ENCODE assay signal across 17 cellular contexts in genomic region chr10:72744566-72744965, GRCh38. TPM values are rescaled to one million over a fixed set of nuclear protein-coding genes. Genes with fewer than 3 reads are reported as not detected.
A peak's percentile ranks its signal among the peaks of the same experiment; 100 is the strongest.
DNase-seq lines count a peak whose midpoint lies in the region; ATAC-seq and TF ChIP-seq lines count a peak whose summit lies in the region.
"Had no signal": no experiment of that assay in that cellular context is flagged by ENCODE, and none has a peak within 500 bp of the region (broad histone marks: within the 10 kb centered on the region; RNA-seq: fewer than 3 reads in every experiment).

No MANE protein-coding gene starts in this region.

- H3K4me1 ChIP-seq in H9 (ENCODE audit: insufficient read depth, low read length), result no peaks in the 10 kb centered on the region
- peaks cover 4 to 38% of the 10 kb centered on the region in 2 donors for H3K4me1 ChIP-seq in ascending aorta
- peaks cover 25 to 41% of the 10 kb centered on the region in 2 donors for H3K4me1 ChIP-seq in thoracic aorta (ENCODE audit: control insufficient read depth in 1 of 2, low read depth in 2 of 2)
- no peaks in the 10 kb centered on the region for H3K4me1 ChIP-seq in CD4-positive, alpha-beta memory T cell (ENCODE audit: insufficient read depth, low read length)
- H3K4me1 ChIP-seq: BLaER1 treated with 17β-estradiol and CSF1 and Interleukin-3, amounts not matched to agents 10 nM and 100 nM had no signal

- H3K4me1 Mint-ChIP-seq in H9, result peaks cover 18 to 28% of the 10 kb centered on the region in 2 experiments
- H3K4me1 Mint-ChIP-seq in nephron progenitor cell, result no peaks in the 10 kb centered on the region
- peaks cover 7% of the 10 kb centered on the region for H3K4me1 Mint-ChIP-seq in T-helper 17 cell
- H3K4me1 Mint-ChIP-seq in CD4-positive, alpha-beta memory T cell, result peaks cover 0 to 5% (median 0%) of the 10 kb centered on the region in 4 donors

- H3K27me3 Mint-ChIP-seq in H9 (ENCODE audit: low read depth), result no peaks in the 10 kb centered on the region
- H3K27me3 Mint-ChIP-seq in nephron progenitor cell (ENCODE audit: low read depth, poor library complexity), result no peaks in the 10 kb centered on the region
- H3K27me3 Mint-ChIP-seq in T-helper 17 cell, result no peaks in the 10 kb centered on the region
- no peaks in the 10 kb centered on the region for H3K27me3 Mint-ChIP-seq in CD4-positive, alpha-beta memory T cell

- H3K23me2 ChIP-seq in H9 (ENCODE audit: insufficient read length, low read depth, low read length, poor library complexity, severe bottlenecking), result no peaks in the 10 kb centered on the region

- no peaks in the 10 kb centered on the region for H4K20me1 ChIP-seq in H9 (ENCODE audit: control insufficient read depth, insufficient read depth, insufficient read length)

- H3K4me3 ChIP-seq in ascending aorta (peak overlapping the region in 1 of 2 donors; percentile 47), thoracic aorta (peak overlapping the region; percentile 56)
- H3K4me3 ChIP-seq in CD4-positive, alpha-beta memory T cell (ENCODE audit: low read length in 2 of 2), result no peak overlapping the region
- H3K4me3 ChIP-seq: BLaER1 treated with 17β-estradiol and CSF1 and Interleukin-3, amounts not matched to agents 10 nM and 100 nM; SK-N-MC had no signal

- no peak overlapping the region for H2AK5ac ChIP-seq in H9 (ENCODE audit: insufficient read length, low read length)

- peaks cover 6% of the 10 kb centered on the region; the same call in 1 of the 2 replicates for H3K79me2 ChIP-seq in H9 (ENCODE audit: insufficient read depth, low read length)

- no peak overlapping the region for H3T11ph ChIP-seq in H9 (ENCODE audit: low read length)

- CTCF ChIA-PET in CD4-positive, alpha-beta memory T cell (lab: Charles Lee; ENCODE audit: partially characterized antibody), result no interaction called here

- DNase-seq in H9 (no peak), ascending aorta (ENCODE audit: low spot score in 2 of 2) (no peak), nephron progenitor cell (no peak), thoracic aorta (ENCODE audit: low spot score) (no peak), T-helper 17 cell (no peak), D341Med (ENCODE audit: low spot score) (no peak)
- DNase-seq in CD4-positive, alpha-beta memory T cell, result no peak
- DNase-seq: GDM1, IMR-90, NCI-H1417, NCI-H187, NCI-H2107, NCI-H510A, NCI-H774, SHP77 had no signal

- intact Hi-C loops in ascending aorta (cut with DNase I), result no loop called here
- intact Hi-C loops in CD4-positive, alpha-beta memory T cell (cut with micrococcal nuclease), result no loop called here

- H3K36me3 ChIP-seq in ascending aorta (no peaks in the 10 kb centered on the region), thoracic aorta (no peaks in the 10 kb centered on the region)
- H3K36me3 ChIP-seq in CD4-positive, alpha-beta memory T cell (ENCODE audit: insufficient read depth, low read length), result no peaks in the 10 kb centered on the region

- H3K4ac ChIP-seq in H9 (ENCODE audit: low read depth, low read length), result no peak overlapping the region

- peak overlapping the region; percentile 60 to 93 (median 85); a peak in 4 of 7 replicates for H3K27ac Mint-ChIP-seq in H9
- H3K27ac Mint-ChIP-seq in nephron progenitor cell, result peak overlapping the region; percentile 32
- no peak overlapping the region for H3K27ac Mint-ChIP-seq in T-helper 17 cell
- H3K27ac Mint-ChIP-seq in CD4-positive, alpha-beta memory T cell, result no peak overlapping the region

- H4K5ac ChIP-seq in H9 (ENCODE audit: insufficient read length, low read depth, low read length), result no peak overlapping the region

- H2BK15ac ChIP-seq in H9 (ENCODE audit: low read depth, low read length), result no peak overlapping the region

- H3K56ac ChIP-seq in H9 (ENCODE audit: insufficient read length, low read depth, low read length), result no peak overlapping the region

- no peak overlapping the region for H4K8ac ChIP-seq in H9 (replicated peaks; ENCODE audit: insufficient read length, low read depth, low read length)

- H3K14ac ChIP-seq in H9 (ENCODE audit: insufficient read depth, low read length), result no peak overlapping the region

- H3K9me3 Mint-ChIP-seq in H9 (no peaks in the 10 kb centered on the region), nephron progenitor cell (peaks cover 3% of the 10 kb centered on the region)
- no peaks in the 10 kb centered on the region for H3K9me3 Mint-ChIP-seq in CD4-positive, alpha-beta memory T cell

- no peak overlapping the region for H3K4me2 ChIP-seq in H9 (ENCODE audit: insufficient read depth, insufficient read length, low read length)
- H3K4me2 ChIP-seq: BLaER1 treated with 17β-estradiol and CSF1 and Interleukin-3, amounts not matched to agents 10 nM and 100 nM had no signal

- H3K79me1 ChIP-seq in H9 (ENCODE audit: insufficient read depth, low read depth, low read length, poor library complexity, severe bottlenecking), result peaks cover 6% of the 10 kb centered on the region

- no peak for TF ChIP-seq CTCF in H9 (conservative IDR thresholded peaks at IDR 0.05)
- no peak for TF ChIP-seq CTCF in ascending aorta (IDR thresholded peaks at IDR 0.05)
- no peak for TF ChIP-seq CTCF in nephron progenitor cell (IDR thresholded peaks at IDR 0.05)
- TF ChIP-seq CTCF in thoracic aorta (IDR thresholded peaks at IDR 0.05), result no peak

- H3K9ac ChIP-seq in H9 (ENCODE audit: extremely low read depth, insufficient read length, low read length), result no peak overlapping the region
- H3K9ac ChIP-seq: BLaER1 treated with 17β-estradiol and CSF1 and Interleukin-3, amounts not matched to agents 10 nM and 100 nM had no signal

- POLR2A ChIA-PET in CD4-positive, alpha-beta memory T cell (lab: Charles Lee; ENCODE audit: partially characterized antibody), result no interaction called here

- H3K36me3 Mint-ChIP-seq in H9 (ENCODE audit: insufficient read depth in 1 of 3, low read depth in 3 of 3), result peaks cover 0 to 4% (median 0%) of the 10 kb centered on the region in 3 experiments; a peak in 3 of 7 replicates
- H3K36me3 Mint-ChIP-seq in nephron progenitor cell (ENCODE audit: low read depth), result peaks cover 9% of the 10 kb centered on the region
- peaks cover 3% of the 10 kb centered on the region for H3K36me3 Mint-ChIP-seq in T-helper 17 cell (ENCODE audit: low read depth)
- H3K36me3 Mint-ChIP-seq in CD4-positive, alpha-beta memory T cell, result peaks cover 0 to 3% of the 10 kb centered on the region in 2 donors

- H3K23ac ChIP-seq in H9 (ENCODE audit: insufficient read length, low read depth, low read length), result no peak overlapping the region

- no peak overlapping the region for H3K18ac ChIP-seq in H9 (ENCODE audit: insufficient read length, low read depth, low read length)

- no peak overlapping the region for H4K91ac ChIP-seq in H9 (ENCODE audit: insufficient read length, low read depth, low read length)

- H2AFZ ChIP-seq in H9 (ENCODE audit: low read length), result no peak overlapping the region

- no CpG with 5 or more reads among the region's 3 CpGs for WGBS in H9 (ENCODE audit: extremely low coverage, insufficient read length, low lambda C conversion rate)

- H3K9me3 ChIP-seq in H9 (ENCODE audit: control insufficient read depth, low read depth, low read length) (no peaks in the 10 kb centered on the region), ascending aorta (no peaks in the 10 kb centered on the region), thoracic aorta (no peaks in the 10 kb centered on the region), T-helper 17 cell (ENCODE audit: control insufficient read depth, low read length, poor library complexity, severe bottlenecking) (no peaks in the 10 kb centered on the region)
- no peaks in the 10 kb centered on the region for H3K9me3 ChIP-seq in CD4-positive, alpha-beta memory T cell (ENCODE audit: control insufficient read depth in 1 of 2, low read length in 2 of 2)

- H2BK5ac ChIP-seq in H9 (ENCODE audit: insufficient read length, low read length), result no peak overlapping the region

- no peaks in the 10 kb centered on the region for H3K27me3 ChIP-seq in H9 (ENCODE audit: insufficient read depth, low read length)
- H3K27me3 ChIP-seq in ascending aorta, result no peaks in the 10 kb centered on the region
- H3K27me3 ChIP-seq in thoracic aorta (replicated peaks; ENCODE audit: insufficient read depth), result no peaks in the 10 kb centered on the region
- H3K27me3 ChIP-seq in CD4-positive, alpha-beta memory T cell (ENCODE audit: insufficient read depth, low read length), result no peaks in the 10 kb centered on the region
- H3K27me3 ChIP-seq: BLaER1 treated with 17β-estradiol and CSF1 and Interleukin-3, amounts not matched to agents 10 nM and 100 nM had no signal

- H3K4me3 Mint-ChIP-seq in H9 (no peak overlapping the region; a peak in 1 of 5 replicates), nephron progenitor cell (no peak overlapping the region), T-helper 17 cell (no peak overlapping the region)
- H3K4me3 Mint-ChIP-seq in CD4-positive, alpha-beta memory T cell, result no peak overlapping the region

- no peak overlapping the region for H3K27ac ChIP-seq in H9 (ENCODE audit: insufficient read length, low read depth, low read length)
- peak overlapping the region; percentile 56 to 60 for H3K27ac ChIP-seq in ascending aorta
- H3K27ac ChIP-seq in thoracic aorta, result peak overlapping the region; percentile 71 to 73
- H3K27ac ChIP-seq in CD4-positive, alpha-beta memory T cell (ENCODE audit: low read depth, low read length), result no peak overlapping the region
- H3K27ac ChIP-seq: BLaER1 treated with 17β-estradiol and CSF1 and Interleukin-3, amounts not matched to agents 10 nM and 100 nM; SK-N-MC had no signal

- ATAC-seq in thoracic aorta (ENCODE audit: insufficient number of reproducible peaks, low FRiP score, low read depth) (no peak), T-helper 17 cell (no peak)

- H2BK12ac ChIP-seq in H9 (ENCODE audit: insufficient read length, low read depth, low read length), result no peak overlapping the region

- H2BK20ac ChIP-seq in H9 (ENCODE audit: low read depth, low read length, poor library complexity, severe bottlenecking), result no peak overlapping the region

- H2BK120ac ChIP-seq in H9 (ENCODE audit: low read depth, low read length, poor library complexity, severe bottlenecking), result no peak overlapping the region

RNA-seq across cellular contexts. Expression of gene MCU, which starts 52.6 kb away (rescaled TPM):
- 33.4 and 36.6 TPM in 2 replicates for total RNA-seq in H9 (2021)
- 22.0 TPM for total RNA-seq in ascending aorta
- 10 to 100 TPM; 15.0 to 24.6 TPM for total RNA-seq in thoracic aorta
- 10 to 100 TPM; 12.6 to 14.4 TPM for total RNA-seq in T-helper 17 cell
- total RNA-seq in CD4-positive, alpha-beta memory T cell, result 10 to 100 TPM; 12.1 to 16.4 TPM
- polyA plus RNA-seq in CD4-positive, alpha-beta memory T cell, result 10 to 100 TPM in 1 of 2 donors, 1 to 10 TPM in 1; 8.8 to 11.1 TPM

Comparison
In these comparisons a context has a peak if more than half of its experiments do, and no peak if none do; other contexts are left out.
1. H3K27ac ChIP-seq: peak in ascending aorta (2 of 2) and thoracic aorta (2 of 2); none in H9 (single experiment) and CD4-positive, alpha-beta memory T cell (single experiment).
2. H3K27ac Mint-ChIP-seq: peak in H9 (3 of 3) and nephron progenitor cell (single experiment); none in T-helper 17 cell (single experiment) and CD4-positive, alpha-beta memory T cell (0 of 7).